Comparison of ENCODE assay signal across 1 cellular context in the genomic region with DNA sequence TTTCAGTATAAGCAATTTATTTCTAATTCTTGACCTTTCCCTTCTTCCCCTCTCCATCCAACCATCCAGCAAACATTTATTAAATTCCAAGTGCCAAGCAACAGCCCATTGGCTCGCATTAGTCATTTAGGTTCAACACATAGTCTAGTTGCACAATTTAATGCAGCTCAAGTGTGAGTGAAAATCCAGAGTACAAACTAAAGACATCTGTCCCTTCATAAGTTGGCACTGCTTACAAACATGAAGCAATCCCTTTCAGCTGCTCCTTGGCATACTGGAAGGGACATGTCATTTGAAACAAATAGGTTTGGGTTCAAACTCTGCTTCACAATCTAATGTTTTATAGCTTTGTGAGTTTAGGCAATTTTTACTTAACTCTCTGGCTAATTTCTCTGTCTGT.
TF ChIP-seq lines count a peak whose summit lies in the region.

No MANE protein-coding gene starts in this region.

TF ChIP-seq in GM23338, 12 proteins besides CTCF, POLR2A, EP300 and RAD21 (continued from another document):
- TF ChIP-seq ETS1 (IDR thresholded peaks at IDR 0.05), result no peak
- TF ChIP-seq POLR2AphosphoS5 (IDR thresholded peaks at IDR 0.05; ENCODE audit: low read depth), result no peak
TF ChIP-seq in GM23338: peak in this region for 0.
